19 cellular contexts compared by ENCODE assay signal in the genomic region with DNA sequence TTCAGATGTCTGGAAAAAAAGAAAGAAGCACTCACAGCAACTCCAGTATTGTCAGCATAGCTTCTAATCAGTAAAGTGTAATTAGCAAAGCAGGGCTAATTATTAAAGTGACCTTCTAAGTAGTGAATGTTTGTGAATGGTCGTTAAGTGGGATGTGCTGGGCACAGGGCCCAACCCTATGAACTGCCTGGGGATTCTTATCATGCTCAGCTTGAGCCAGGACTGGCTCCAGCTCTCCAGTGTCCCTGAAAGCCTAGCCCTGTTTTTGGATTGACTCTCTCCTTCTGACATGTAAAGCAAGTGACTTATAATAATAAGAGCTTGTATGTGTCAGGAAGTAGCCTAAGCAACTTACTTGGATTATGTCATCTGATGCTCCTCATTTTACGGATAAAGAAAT. TPM values are rescaled to one million over a fixed set of nuclear protein-coding genes. Genes with fewer than 3 reads are reported as not detected.
"Had no signal": no experiment of that assay in that cellular context is flagged by ENCODE, and none has a peak within 500 bp of the region (broad histone marks: within the 10 kb centered on the region; RNA-seq: fewer than 3 reads in every experiment).

No MANE protein-coding gene starts in this region.

- DNase-seq: activated CD4-positive, CD25-positive, alpha-beta regulatory T cell treated with anti-CD3 and anti-CD28 coated beads, Interleukin-2, amount 50 U/mL, for 72 hours; activated T-cell treated with anti-CD3 and anti-CD28 coated beads, Interleukin-2, amount 50 U/mL, for 1 hour; brain microvascular endothelial cell; effector memory CD4-positive, alpha-beta T cell; glutamatergic neuron; hypothalamus; pancreas; psoas muscle; right lobe of liver; stimulated activated CD4-positive, alpha-beta T cell treated with anti-CD3 and anti-CD28 coated beads, Interleukin-2, amount 100 ng/mL, for 24 hours; stimulated activated naive CD8-positive, alpha-beta T cell treated with anti-CD3 and anti-CD28 coated beads, Interleukin-15, amount 100 ng/mL, for 72 hours; tibial artery had no signal

- ATAC-seq: activated naive CD4-positive, alpha-beta T cell treated with anti-CD3 and anti-CD28 coated beads, Interleukin-2, amount 50 U/mL, for 72 hours; natural killer cell treated with Interleukin-12 subunit alpha and Interleukin-12 subunit beta and Interleukin-15 and Interleukin-18, amount 100 ng/mL, for 72 hours; pancreas; psoas muscle; right lobe of liver; stimulated activated effector memory CD8-positive, alpha-beta T cell treated with anti-CD3 and anti-CD28 coated beads, Interleukin-12 subunit alpha, Interleukin-12 subunit beta, amount 100 ng/mL, for 72 hours; stimulated activated naive CD8-positive, alpha-beta T cell treated with anti-CD3 and anti-CD28 coated beads, Interleukin-15, amount 100 ng/mL, for 72 hours had no signal

RNA-seq across cellular contexts. Expression of gene TBX20, which starts 9.5 kb away (rescaled TPM):
- total RNA-seq: activated naive CD4-positive, alpha-beta T cell treated with anti-CD3 and anti-CD28 coated beads, Interleukin-2, amount 50 U/mL, for 72 hours; ascending aorta; frontal cortex; lower leg skin; natural killer cell treated with Interleukin-12 subunit alpha and Interleukin-12 subunit beta and Interleukin-15 and Interleukin-18, amount 100 ng/mL, for 72 hours; pancreas; psoas muscle; ureter had no signal
